ENCODE assay signal across 1 cellular context in genomic region chr11:559020-559620, GRCh38.
TF ChIP-seq lines count a peak whose summit lies in the region.

No MANE protein-coding gene starts in this region.

TF ChIP-seq in GM12878, 131 proteins besides CTCF, POLR2A, EP300 and RAD21:
- TF ChIP-seq BMI1 (IDR thresholded peaks at IDR 0.05; ENCODE audit: borderline replicate concordance) (peak; percentile 68; the same call in 1 of the 2 replicates), POLR2AphosphoS5 (IDR thresholded peaks at IDR 0.05; ENCODE audit: low read length) (no peak)
